Comparison of ENCODE assay signal across 28 cellular contexts in genomic region chrX:10794203-10794630, GRCh38.
DNase-seq lines count a peak whose midpoint lies in the region; ATAC-seq and TF ChIP-seq lines count a peak whose summit lies in the region.
"Had no signal": no experiment of that assay in that cellular context is flagged by ENCODE, and none has a peak within 500 bp of the region (broad histone marks: within the 10 kb centered on the region; RNA-seq: fewer than 3 reads in every experiment).

No MANE protein-coding gene starts in this region.

- H3K4me1 ChIP-seq in HEK293 (ENCODE audit: control insufficient read depth, insufficient read depth, low read length) (no peaks in the 10 kb centered on the region), transverse colon (peaks cover 0 to 15% (median 4%) of the 10 kb centered on the region in 4 donors)

- DNase-seq in kidney tubule cell (ENCODE audit: low spot score) (peak; percentile 11), transverse colon (no peak), C1 segment of cervical spinal cord (lab: John Stamatoyannopoulos, UW) (no peak)
- DNase-seq in activated CD4-positive, alpha-beta T cell treated with anti-CD3 and anti-CD28 coated beads for 4 hours: no peak
- DNase-seq: ACHN; activated CD4-positive, alpha-beta T cell treated with anti-CD3 and anti-CD28 coated beads, Interleukin-2, amount 10 ng/mL, durations not matched to agents 7 days and 5 days; activated effector memory CD4-positive, alpha-beta T cell treated with Interleukin-2 at 50 U/mL for 16 hours; amygdala; DMS153; glutamatergic neuron; midbrain; natural killer cell; NCI-H1436 treated with DMSO at 0.1 percent for 48 hours; NCI-H2107; NCI-H446; NCI-H748 treated with DMSO at 0.1 percent for 48 hours; occipital lobe; stimulated activated CD4-positive, alpha-beta T cell treated with anti-CD3 and anti-CD28 coated beads, Interleukin-1b, Interleukin-23, amount 100 ng/mL, for 48 hours; stimulated activated naive CD8-positive, alpha-beta T cell treated with anti-CD3 and anti-CD28 coated beads, Interleukin-15, Interleukin-2, amounts not matched to agents 100 U/mL and 50 U/mL, for 24 hours; T1000 had no signal

- CTCF ChIA-PET in HEK293 (lab: Yijun Ruan, JAX): interaction anchor here (0.6 kb wide), 1 partner anchor 106 kb away, joined by 3 read pairs; no protein-coding TSS in a partner anchor

- 20 to 42% methylated on average over 1 of the region's 1 CpG for WGBS in transverse colon (ENCODE audit: low coverage in 1 of 2), 2 donors

- H3K9me3 ChIP-seq in HEK293 (ENCODE audit: control insufficient read depth, insufficient read depth, low read depth, low read length) (no peaks in the 10 kb centered on the region), transverse colon (no peaks in the 10 kb centered on the region)
- H3K9me3 ChIP-seq: SJSA1 had no signal

- in situ Hi-C loops in transverse colon (cut with MboI; ENCODE audit: low pct_ligation_motif_present in 1 of 4, low pct_unique_long_range_greater_than_20kb in 1 of 4, low sequenced_read_pairs in 3 of 4): no loop called here

- no peak for TF ChIP-seq CTCF in HEK293 (tag by site-specific recombination; IDR thresholded peaks at IDR 0.05)
- no peak for TF ChIP-seq CTCF in VCaP (conservative IDR thresholded peaks at IDR 0.05)
- TF ChIP-seq CTCF in transverse colon (IDR thresholded peaks at IDR 0.05): no peak

- no peaks in the 10 kb centered on the region for H3K27me3 ChIP-seq in transverse colon
- H3K27me3 ChIP-seq: SJSA1 had no signal

- intact Hi-C loops in transverse colon (cut with DNase I; ENCODE audit: low total_unique reads): no loop called here

- no peak for ATAC-seq in GM19023 (IDR thresholded peaks at IDR 0.05; ENCODE audit: unreplicated experiment)
- ATAC-seq: activated naive CD4-positive, alpha-beta T cell treated with anti-CD3 and anti-CD28 coated beads, Interleukin-2, amount 50 U/mL, for 72 hours; natural killer cell; stimulated activated naive CD8-positive, alpha-beta T cell treated with anti-CD3 and anti-CD28 coated beads, Interleukin-15, Interleukin-2, amounts not matched to agents 100 U/mL and 50 U/mL, for 24 hours had no signal

- POLR2A ChIA-PET in HEK293 (lab: Yijun Ruan, JAX): no interaction called here

- H3K27ac ChIP-seq in HEK293 (ENCODE audit: extremely low read depth, low read depth, low read length): peak overlapping the region; percentile 32
- H3K27ac ChIP-seq in VCaP: peak overlapping the region; percentile 93
- peak overlapping the region; percentile 26 to 65 (median 46) for H3K27ac ChIP-seq in transverse colon
- H3K27ac ChIP-seq: HL-60, KMS-11, SJSA1, skin epidermis had no signal

- TF ChIP-seq POLR2A in transverse colon (IDR thresholded peaks at IDR 0.05): no peak

- TF ChIP-seq EP300 in transverse colon (IDR thresholded peaks at IDR 0.05; ENCODE audit: low read depth): no peak

- H3K36me3 ChIP-seq in HEK293 (ENCODE audit: control insufficient read depth in 2 of 2, insufficient read depth in 1 of 2, low read length in 2 of 2): no peaks in the 10 kb centered on the region
- no peaks in the 10 kb centered on the region for H3K36me3 ChIP-seq in transverse colon
- H3K36me3 ChIP-seq: SJSA1 had no signal

- no peak overlapping the region for H3K4me3 ChIP-seq in HEK293 (ENCODE audit: low read depth, low read length)
- H3K4me3 ChIP-seq in transverse colon: no peak overlapping the region
- H3K4me3 ChIP-seq: SJSA1, skin epidermis had no signal

TF ChIP-seq in HEK293, 187 proteins besides CTCF, POLR2A, EP300 and RAD21:
- TF ChIP-seq SP3 (tag by site-specific recombination; IDR thresholded peaks at IDR 0.05): no peak
- TF ChIP-seq ZNF843 (tag by site-specific recombination; IDR thresholded peaks at IDR 0.05): 0 out of 2 replicates have a peak, but pooled peaks have one; percentile 12
- no peak for TF ChIP-seq ZSCAN23 (tag by site-specific recombination; IDR thresholded peaks at IDR 0.05)
- 0 out of 2 replicates have a peak, but pooled peaks have one; percentile 35 for TF ChIP-seq SP7 (tag by site-specific recombination; IDR thresholded peaks at IDR 0.05)
- no peak for TF ChIP-seq ZNF335 (tag by site-specific recombination; conservative IDR thresholded peaks at IDR 0.05)
- no peak for TF ChIP-seq ZNF10 (tag by site-specific recombination; IDR thresholded peaks at IDR 0.05)
- TF ChIP-seq KLF7 (tag by site-specific recombination; IDR thresholded peaks at IDR 0.05; ENCODE audit: borderline replicate concordance): no peak
- TF ChIP-seq TRIM28 (IDR thresholded peaks at IDR 0.05; ENCODE audit: borderline replicate concordance, low read length): peak; percentile 93
- no peak for TF ChIP-seq KLF1 (tag by site-specific recombination; IDR thresholded peaks at IDR 0.05)
- no peak for TF ChIP-seq ZNF600 (tag by site-specific recombination; IDR thresholded peaks at IDR 0.05)
- TF ChIP-seq ZNF37A (tag by site-specific recombination; IDR thresholded peaks at IDR 0.05): no peak
- peak; percentile 60; the same call in 1 of the 2 replicates for TF ChIP-seq HOXD13 (CRISPR knock-in tag; IDR thresholded peaks at IDR 0.05; ENCODE audit: borderline replicate concordance)
- TF ChIP-seq TCF7L2 (IDR thresholded peaks at IDR 0.05; ENCODE audit: borderline replicate concordance, low read depth, low read length): peak; percentile 99
- no peak for TF ChIP-seq ZNF555 (tag by site-specific recombination; conservative IDR thresholded peaks at IDR 0.05)
- TF ChIP-seq, protein P1, sequence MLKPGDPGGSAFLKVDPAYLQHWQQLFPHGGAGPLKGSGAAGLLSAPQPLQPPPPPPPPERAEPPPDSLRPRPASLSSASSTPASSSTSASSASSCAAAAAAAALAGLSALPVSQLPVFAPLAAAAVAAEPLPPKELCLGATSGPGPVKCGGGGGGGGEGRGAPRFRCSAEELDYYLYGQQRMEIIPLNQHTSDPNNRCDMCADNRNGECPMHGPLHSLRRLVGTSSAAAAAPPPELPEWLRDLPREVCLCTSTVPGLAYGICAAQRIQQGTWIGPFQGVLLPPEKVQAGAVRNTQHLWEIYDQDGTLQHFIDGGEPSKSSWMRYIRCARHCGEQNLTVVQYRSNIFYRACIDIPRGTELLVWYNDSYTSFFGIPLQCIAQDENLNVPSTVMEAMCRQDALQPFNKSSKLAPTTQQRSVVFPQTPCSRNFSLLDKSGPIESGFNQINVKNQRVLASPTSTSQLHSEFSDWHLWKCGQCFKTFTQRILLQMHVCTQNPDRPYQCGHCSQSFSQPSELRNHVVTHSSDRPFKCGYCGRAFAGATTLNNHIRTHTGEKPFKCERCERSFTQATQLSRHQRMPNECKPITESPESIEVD (tag by site-specific recombination; IDR thresholded peaks at IDR 0.05): no peak
- no peak for TF ChIP-seq ZBTB10 (tag by site-specific recombination; IDR thresholded peaks at IDR 0.05)
- TF ChIP-seq, protein P2, sequence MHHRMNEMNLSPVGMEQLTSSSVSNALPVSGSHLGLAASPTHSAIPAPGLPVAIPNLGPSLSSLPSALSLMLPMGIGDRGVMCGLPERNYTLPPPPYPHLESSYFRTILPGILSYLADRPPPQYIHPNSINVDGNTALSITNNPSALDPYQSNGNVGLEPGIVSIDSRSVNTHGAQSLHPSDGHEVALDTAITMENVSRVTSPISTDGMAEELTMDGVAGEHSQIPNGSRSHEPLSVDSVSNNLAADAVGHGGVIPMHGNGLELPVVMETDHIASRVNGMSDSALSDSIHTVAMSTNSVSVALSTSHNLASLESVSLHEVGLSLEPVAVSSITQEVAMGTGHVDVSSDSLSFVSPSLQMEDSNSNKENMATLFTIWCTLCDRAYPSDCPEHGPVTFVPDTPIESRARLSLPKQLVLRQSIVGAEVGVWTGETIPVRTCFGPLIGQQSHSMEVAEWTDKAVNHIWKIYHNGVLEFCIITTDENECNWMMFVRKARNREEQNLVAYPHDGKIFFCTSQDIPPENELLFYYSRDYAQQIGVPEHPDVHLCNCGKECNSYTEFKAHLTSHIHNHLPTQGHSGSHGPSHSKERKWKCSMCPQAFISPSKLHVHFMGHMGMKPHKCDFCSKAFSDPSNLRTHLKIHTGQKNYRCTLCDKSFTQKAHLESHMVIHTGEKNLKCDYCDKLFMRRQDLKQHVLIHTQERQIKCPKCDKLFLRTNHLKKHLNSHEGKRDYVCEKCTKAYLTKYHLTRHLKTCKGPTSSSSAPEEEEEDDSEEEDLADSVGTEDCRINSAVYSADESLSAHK (tag by site-specific recombination; IDR thresholded peaks at IDR 0.05): no peak
- TF ChIP-seq FEZF1 (tag by site-specific recombination; IDR thresholded peaks at IDR 0.05): peak; percentile 78

Comparison
In these comparisons a context has a peak if more than half of its experiments do, and no peak if none do; other contexts are left out.
1. H3K27ac ChIP-seq: peak in every context shown above with its lines; median percentile 93 in VCaP; 46 in transverse colon; 32 in HEK293.